Comparison of ENCODE assay signal across 8 cellular contexts in the genomic region with DNA sequence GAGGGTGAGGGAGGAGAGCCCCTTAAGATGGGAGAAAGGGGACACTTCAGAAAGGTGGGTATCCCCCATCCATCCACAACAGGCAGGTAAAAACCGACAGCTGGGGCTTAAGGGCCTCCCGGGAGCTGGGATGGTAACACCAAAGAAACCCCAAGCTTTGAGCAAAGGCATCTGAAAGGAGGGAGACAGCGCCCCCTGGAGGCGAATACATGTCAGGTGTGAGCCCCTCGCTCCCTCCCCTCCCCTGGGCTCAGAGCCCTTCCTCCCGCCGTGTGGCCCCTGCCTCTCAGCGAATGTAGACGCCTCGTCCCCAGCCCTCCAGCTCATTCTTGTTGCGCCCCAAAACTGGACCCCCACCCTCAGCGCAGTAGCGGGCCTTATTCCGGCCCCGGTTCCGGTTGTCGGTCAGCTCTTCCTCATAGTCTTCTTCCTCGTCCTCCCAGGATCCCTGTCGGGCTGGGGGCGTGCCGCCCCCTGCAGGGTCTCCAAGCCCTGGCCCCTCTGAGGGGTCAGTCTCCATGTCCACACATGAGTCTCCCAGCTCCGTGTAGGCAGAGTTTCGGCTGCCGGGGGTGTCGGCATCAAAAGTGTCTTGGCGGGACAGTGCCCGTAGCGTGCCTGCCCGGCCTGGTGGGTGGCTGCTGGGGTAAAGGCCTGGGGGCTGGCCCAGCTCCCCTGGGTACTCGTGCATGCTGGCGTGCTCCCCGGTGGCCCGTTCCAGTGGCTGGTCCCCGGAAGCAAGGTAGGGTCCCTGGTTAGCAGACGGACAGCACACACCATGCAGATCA.
DNase-seq lines count a peak whose midpoint lies in the region; ATAC-seq and TF ChIP-seq lines count a peak whose summit lies in the region.

No MANE protein-coding gene starts in this region.

- DNase-seq in ELR (ENCODE audit: low read depth) (peak; percentile 74), NAMALWA (ENCODE audit: low spot score) (peak; percentile 84), T-helper 9 cell (peak; percentile 80), astrocyte of the spinal cord (ENCODE audit: low read depth, low spot score) (peak; percentile 49), NCI-H1048 (lab: John Stamatoyannopoulos, UW) (no peak)
- peak; percentile 60 to 63 for DNase-seq in stimulated activated CD4-positive, alpha-beta T cell treated with anti-CD3 and anti-CD28 coated beads, Interleukin-15, amount 100 ng/mL, for 48 hours (ENCODE audit: low read depth in 2 of 2)

- TF ChIP-seq CTCF in astrocyte of the spinal cord (IDR thresholded peaks at IDR 0.05; ENCODE audit: low read depth, low read length): peak; percentile 85

- in situ Hi-C loops in astrocyte of the spinal cord (cut with HindIII; ENCODE audit: low sequenced_read_pairs): no loop called here

- H3K4me3 ChIP-seq in astrocyte of the spinal cord (ENCODE audit: low read depth, low read length) (no peak overlapping the region), iPS-11a (ENCODE audit: low read depth, low read length) (peak overlapping the region; percentile 1)

- no peak for ATAC-seq in HG02759 (IDR thresholded peaks at IDR 0.05; ENCODE audit: unreplicated experiment)
